22 cellular contexts compared by ENCODE assay signal in genomic region chr5:142263346-142263745, GRCh38.
DNase-seq lines count a peak whose midpoint lies in the region; ATAC-seq, FAIRE-seq and TF ChIP-seq lines count a peak whose summit lies in the region.
"Had no signal": no experiment of that assay in that cellular context is flagged by ENCODE, and none has a peak within 500 bp of the region (broad histone marks: within the 10 kb centered on the region; RNA-seq: fewer than 3 reads in every experiment).

No MANE protein-coding gene starts in this region.

- no peaks in the 10 kb centered on the region for H3K9me3 ChIP-seq in HepG2 (ENCODE audit: low read length)
- H3K9me3 ChIP-seq in right lobe of liver: no peaks in the 10 kb centered on the region
- H3K9me3 ChIP-seq in mesenchymal stem cell (ENCODE audit: control insufficient read depth, low read length): no peaks in the 10 kb centered on the region
- no peaks in the 10 kb centered on the region for H3K9me3 ChIP-seq in ovary
- no peaks in the 10 kb centered on the region for H3K9me3 ChIP-seq in gastrocnemius medialis
- H3K9me3 ChIP-seq: Peyer's patch had no signal

- H3K4me3 Mint-ChIP-seq in effector memory CD8-positive, alpha-beta T cell: no peak overlapping the region

- H3K4me2 ChIP-seq in HepG2 (ENCODE audit: low read depth, low read length): peak overlapping the region; percentile 1; the same call in 1 of the 2 replicates
- H3K4me2 ChIP-seq in mesenchymal stem cell (ENCODE audit: low read length, poor library complexity, severe bottlenecking): peak overlapping the region; percentile 27

- FAIRE-seq in HepG2 (lab: Jason Lieb, UNC): no peak
- FAIRE-seq: A204.1, GM12878, HTR-8/SVneo had no signal

- H3K79me1 ChIP-seq in mesenchymal stem cell (replicated peaks; ENCODE audit: low read length, poor library complexity, severe bottlenecking): no peaks in the 10 kb centered on the region

- no peak for TF ChIP-seq CTCF in HepG2 (CRISPR knock-in tag; IDR thresholded peaks at IDR 0.05)
- TF ChIP-seq CTCF in right lobe of liver (IDR thresholded peaks at IDR 0.05): no peak
- TF ChIP-seq CTCF in ovary (IDR thresholded peaks at IDR 0.05): no peak
- no peak for TF ChIP-seq CTCF in gastrocnemius medialis (IDR thresholded peaks at IDR 0.05 in 4 of 5, conservative IDR thresholded peaks at IDR 0.05 in 1 of 5)

- H3K18ac ChIP-seq in mesenchymal stem cell (ENCODE audit: low read depth in 1 of 2, low read length in 2 of 2): no peak overlapping the region

- H4K8ac ChIP-seq in mesenchymal stem cell (ENCODE audit: low read length): no peak overlapping the region

- H2AFZ ChIP-seq in HepG2 (ENCODE audit: low read length) (no peak overlapping the region), mesenchymal stem cell (ENCODE audit: low read depth, low read length) (no peak overlapping the region)

- no peak overlapping the region for H2BK15ac ChIP-seq in mesenchymal stem cell (ENCODE audit: low read depth, poor library complexity, severe bottlenecking)

- TF ChIP-seq EP300 in HepG2 (IDR thresholded peaks at IDR 0.05; ENCODE audit: low read depth in 2 of 2, low read length in 2 of 2) (no peak), HepG2 (CRISPR knock-in tag; IDR thresholded peaks at IDR 0.05; ENCODE audit: borderline replicate concordance) (no peak), ovary (IDR thresholded peaks at IDR 0.05) (no peak)

- in situ Hi-C loops in HepG2 (cut with HindIII; ENCODE audit: extremely low pct_ligation_motif_present, low pct_unique_long_range_greater_than_20kb) (no loop called here), gastrocnemius medialis (cut with MboI; ENCODE audit: low sequenced_read_pairs in 4 of 4) (no loop called here)

- intact Hi-C loops in HepG2 (cut with micrococcal nuclease; ENCODE audit: unreplicated experiment): no loop called here
- intact Hi-C loops in right lobe of liver (cut with DNase I): no loop called here
- intact Hi-C loops in ovary (cut with DNase I): no loop called here
- intact Hi-C loops in gastrocnemius medialis (cut with DNase I; ENCODE audit: low total_unique reads): no loop called here

- no peak overlapping the region for H2BK5ac ChIP-seq in mesenchymal stem cell (ENCODE audit: low read depth, low read length, poor library complexity, severe bottlenecking)

- CTCF ChIA-PET in HepG2 (lab: Yijun Ruan, JAX; ENCODE audit: low intra/inter-chr PET ratio, low total read pairs): no interaction called here

- H3K27ac ChIP-seq in HepG2 (ENCODE audit: extremely low read length, insufficient read depth, low read length) (no peak overlapping the region), right lobe of liver (no peak overlapping the region), mesenchymal stem cell (ENCODE audit: low read length, poor library complexity, severe bottlenecking) (peak overlapping the region; percentile 87), ovary (no peak overlapping the region), gastrocnemius medialis (no peak overlapping the region)
- H3K27ac ChIP-seq: Peyer's patch had no signal

- H3K4ac ChIP-seq in mesenchymal stem cell (ENCODE audit: low read depth in 1 of 2, low read length in 2 of 2): no peak overlapping the region

- H3K27me3 ChIP-seq in HepG2 (ENCODE audit: control insufficient read depth in 1 of 2, insufficient read depth in 2 of 2, low read length in 2 of 2): no peaks in the 10 kb centered on the region
- no peaks in the 10 kb centered on the region for H3K27me3 ChIP-seq in right lobe of liver
- H3K27me3 ChIP-seq in mesenchymal stem cell (ENCODE audit: control insufficient read depth in 1 of 2, insufficient read depth in 1 of 2, low read length in 2 of 2): no peaks in the 10 kb centered on the region
- no peaks in the 10 kb centered on the region for H3K27me3 ChIP-seq in ovary
- H3K27me3 ChIP-seq in gastrocnemius medialis: no peaks in the 10 kb centered on the region
- H3K27me3 ChIP-seq: Peyer's patch had no signal

- H3K4me3 ChIP-seq in HepG2 (replicated peaks in 1 of 3; ENCODE audit: insufficient read depth in 1 of 3, low read depth in 2 of 3, low read length in 3 of 3): no peak overlapping the region
- H3K4me3 ChIP-seq in right lobe of liver: no peak overlapping the region
- H3K4me3 ChIP-seq in mesenchymal stem cell (ENCODE audit: insufficient read depth in 1 of 2, low read depth in 1 of 2, low read length in 2 of 2): no peak overlapping the region
- H3K4me3 ChIP-seq in ovary: no peak overlapping the region
- no peak overlapping the region for H3K4me3 ChIP-seq in gastrocnemius medialis
- H3K4me3 ChIP-seq: GM12878, Peyer's patch had no signal

- H2BK120ac ChIP-seq in mesenchymal stem cell (ENCODE audit: low read depth, low read length): no peak overlapping the region

- BruUV-seq in HepG2 (replicated peaks; lab: Mats Ljungman, UMichigan): no TSS peak

- no peaks in the 10 kb centered on the region for H3K79me2 ChIP-seq in HepG2 (ENCODE audit: insufficient read depth, low read length)

- no peak overlapping the region for H3K14ac ChIP-seq in mesenchymal stem cell (ENCODE audit: low read length in 2 of 2)

- H3K9ac ChIP-seq in HepG2 (ENCODE audit: insufficient read depth, low read depth, low read length) (no peak overlapping the region), mesenchymal stem cell (ENCODE audit: low read length) (no peak overlapping the region)

- DNase-seq in HepG2 (ENCODE audit: low spot score) (no peak), right lobe of liver (no peak), mesenchymal stem cell (no peak), ovary (no peak), gastrocnemius medialis (no peak)
- no peak for DNase-seq in effector memory CD8-positive, alpha-beta T cell
- DNase-seq: DND-41, IMR-90, MV-4-11, NCI-H1105 treated with DMSO at 0.1 percent for 48 hours, NCI-H2081, NCI-H2171, NCI-H345, NCI-H524, NCI-H82, Peyer's patch had no signal

- peaks cover 15% of the 10 kb centered on the region for H3K4me1 ChIP-seq in HepG2 (ENCODE audit: insufficient read depth, low read length)
- no peaks in the 10 kb centered on the region for H3K4me1 ChIP-seq in right lobe of liver
- peaks cover 10% of the 10 kb centered on the region for H3K4me1 ChIP-seq in mesenchymal stem cell (ENCODE audit: control insufficient read depth, insufficient read depth, low read depth, low read length)
- no peaks in the 10 kb centered on the region for H3K4me1 ChIP-seq in ovary (ENCODE audit: insufficient read depth)
- no peaks in the 10 kb centered on the region for H3K4me1 ChIP-seq in gastrocnemius medialis
- H3K4me1 ChIP-seq: Peyer's patch had no signal

- H4K20me1 ChIP-seq in HepG2 (ENCODE audit: insufficient read depth, low read length): no peaks in the 10 kb centered on the region

- ATAC-seq in HepG2: peak; percentile 51
- ATAC-seq in right lobe of liver: no peak
- no peak for ATAC-seq in effector memory CD8-positive, alpha-beta T cell (replicated peaks)
- no peak for ATAC-seq in HG03378 (IDR thresholded peaks at IDR 0.05; ENCODE audit: unreplicated experiment)
- ATAC-seq in gastrocnemius medialis: no peak
- ATAC-seq: GM12878, HCT116, SK-N-SH treated with all-trans-retinoic acid at 6 μM for 48 hours had no signal

- POLR2A ChIA-PET in HepG2 (lab: Yijun Ruan, JAX): interaction anchor here (0.6 to 1.0 kb wide), 2 partner anchors 17 to 105 kb away, joined by 3 read pairs; no protein-coding TSS in a partner anchor

- peaks cover 4 to 10% of the 10 kb centered on the region in 2 donors for H3K4me1 Mint-ChIP-seq in effector memory CD8-positive, alpha-beta T cell (ENCODE audit: low read depth in 2 of 2)

- H4K91ac ChIP-seq in mesenchymal stem cell (ENCODE audit: low read length): no peak overlapping the region

- no peaks in the 10 kb centered on the region for H3K9me3 Mint-ChIP-seq in effector memory CD8-positive, alpha-beta T cell

- no peak overlapping the region for H3K23ac ChIP-seq in mesenchymal stem cell (ENCODE audit: low read length in 2 of 2)

- peaks cover 2% of the 10 kb centered on the region for H3K36me3 Mint-ChIP-seq in effector memory CD8-positive, alpha-beta T cell (ENCODE audit: insufficient read depth)

- 21% methylated on average over 3 of the region's 3 CpGs for WGBS in HepG2 (ENCODE audit: low lambda C conversion rate)
- 54% methylated on average over 3 of the region's 3 CpGs for WGBS in right lobe of liver (ENCODE audit: insufficient coverage, low coverage, low lambda C conversion rate, missing lambda C conversion rate)
- 69% methylated on average over 3 of the region's 3 CpGs for WGBS in mesenchymal stem cell
- WGBS in ovary, 3 donors: 55 to 63% (median 56%) methylated on average over 3 of the region's 3 CpGs

- no peak overlapping the region for H2AK5ac ChIP-seq in mesenchymal stem cell (ENCODE audit: low read length, severe bottlenecking)

- no peak overlapping the region for H2BK12ac ChIP-seq in mesenchymal stem cell (ENCODE audit: low read length in 2 of 2)

- peaks cover 12 to 13% of the 10 kb centered on the region in 2 donors for H3K27me3 Mint-ChIP-seq in effector memory CD8-positive, alpha-beta T cell

- H3K36me3 ChIP-seq in HepG2 (replicated peaks in 1 of 2; ENCODE audit: control insufficient read depth in 1 of 2, insufficient read depth in 2 of 2, low read length in 2 of 2) (no peaks in the 10 kb centered on the region), right lobe of liver (no peaks in the 10 kb centered on the region), mesenchymal stem cell (ENCODE audit: control insufficient read depth in 1 of 2, insufficient read depth in 2 of 2, low read depth in 1 of 2, low read length in 2 of 2) (no peaks in the 10 kb centered on the region), ovary (no peaks in the 10 kb centered on the region), gastrocnemius medialis (no peaks in the 10 kb centered on the region)
- H3K36me3 ChIP-seq: Peyer's patch had no signal

- peak overlapping the region; percentile 0 to 10 for H3K27ac Mint-ChIP-seq in effector memory CD8-positive, alpha-beta T cell

- no peak for TF ChIP-seq RAD21 in HepG2 (CRISPR knock-in tag; IDR thresholded peaks at IDR 0.05)

- TF ChIP-seq POLR2A in HepG2 (IDR thresholded peaks at IDR 0.05; ENCODE audit: insufficient read depth in 1 of 2, low read depth in 2 of 2, low read length in 2 of 2) (no peak), right lobe of liver (IDR thresholded peaks at IDR 0.05) (no peak), ovary (IDR thresholded peaks at IDR 0.05) (no peak), gastrocnemius medialis (IDR thresholded peaks at IDR 0.05) (no peak)

TF ChIP-seq in HepG2, 621 proteins besides CTCF, POLR2A, EP300 and RAD21 (continues in another document):
- no peak for TF ChIP-seq ZNF367 (CRISPR knock-in tag; IDR thresholded peaks at IDR 0.05; ENCODE audit: borderline replicate concordance)
